8 cellular contexts compared by ENCODE assay signal in the genomic region with DNA sequence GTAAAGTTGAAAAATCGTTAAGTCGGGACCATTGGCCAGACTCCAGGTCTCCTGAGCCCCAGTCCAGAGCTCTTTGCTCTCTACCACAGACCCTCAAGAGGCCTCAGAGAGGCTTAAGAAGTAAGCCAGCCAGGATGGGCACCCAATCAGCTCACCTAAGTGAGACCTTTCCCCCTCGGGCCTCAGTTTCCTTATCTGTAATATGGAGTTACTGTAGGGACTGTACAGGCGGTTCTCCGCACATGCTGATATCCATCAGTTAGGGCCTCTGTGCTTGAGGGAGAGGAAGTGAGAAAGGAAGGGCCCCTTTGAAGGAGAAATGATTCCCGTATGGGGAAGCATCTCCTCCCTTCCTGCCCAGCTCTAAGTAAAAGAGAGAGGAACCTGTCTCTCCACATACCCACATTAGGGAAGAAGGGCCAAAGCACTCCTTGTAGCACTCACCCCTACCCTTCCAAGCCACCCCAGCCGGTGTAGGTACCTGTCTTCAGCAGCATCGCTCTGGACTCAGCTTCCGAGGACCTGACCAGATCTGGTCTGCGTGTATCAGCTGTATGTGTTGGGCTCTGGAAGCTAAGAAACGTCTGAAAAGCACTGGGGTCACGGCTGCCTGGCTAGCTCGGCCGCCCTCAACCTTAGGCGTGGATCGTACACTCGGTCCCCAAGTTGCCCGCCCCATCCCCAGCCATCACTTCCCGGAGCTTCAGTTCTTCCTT. TPM values are rescaled to one million over a fixed set of nuclear protein-coding genes. Genes with fewer than 3 reads are reported as not detected.
DNase-seq lines count a peak whose midpoint lies in the region; ATAC-seq and TF ChIP-seq lines count a peak whose summit lies in the region.

No MANE protein-coding gene starts in this region.

- H3K4me3 Mint-ChIP-seq in brain: peak overlapping the region; percentile 91 to 95 (median 93)

- CTCF ChIA-PET in A673 (lab: Charles Lee): no interaction called here

- TF ChIP-seq CTCF in A673 (conservative IDR thresholded peaks at IDR 0.05; ENCODE audit: low read depth, low read length) (no peak), brain (conservative IDR thresholded peaks at IDR 0.05) (no peak)

- no peak for DNase-seq in A673 (ENCODE audit: low spot score)
- DNase-seq in MG63: no peak
- peak; percentile 30 for DNase-seq in superior temporal gyrus (ENCODE audit: extremely low spot score)
- DNase-seq in activated gamma-delta T cell treated with Interleukin-2 at 50 U/mL for 16 hours: no peak
- no peak for DNase-seq in DMS 273 treated with DMSO at 0.1 percent for 48 hours (lab: John Stamatoyannopoulos, UW)

- H3K27me3 ChIP-seq in A673 (replicated peaks; ENCODE audit: insufficient read depth, low read depth, low read length, poor library complexity) (no peaks in the 10 kb centered on the region), MG63 (no peaks in the 10 kb centered on the region), layer of hippocampus (ENCODE audit: control insufficient read depth, insufficient read depth, low read length) (no peaks in the 10 kb centered on the region)

- BruUV-seq in A673 (replicated peaks; lab: Mats Ljungman, UMichigan): TSS peak; percentile 82

- peak overlapping the region; percentile 71 to 97 (median 87) for H3K27ac Mint-ChIP-seq in brain

- H3K27ac ChIP-seq in A673 (ENCODE audit: low read depth, low read length, poor library complexity, severe bottlenecking) (peak overlapping the region; percentile 86), layer of hippocampus (ENCODE audit: low read depth, low read length) (peak overlapping the region; percentile 86)

- H3K4me3 ChIP-seq in A673 (ENCODE audit: low read depth, low read length, poor library complexity, severe bottlenecking) (peak overlapping the region; percentile 67), MG63 (peak overlapping the region; percentile 63)

- peaks cover 10% of the 10 kb centered on the region for H3K36me3 ChIP-seq in A673 (ENCODE audit: insufficient read depth, low read length, poor library complexity, severe bottlenecking)
- H3K36me3 ChIP-seq in MG63: no peaks in the 10 kb centered on the region

- peaks cover 7% of the 10 kb centered on the region for H3K4me1 ChIP-seq in A673 (ENCODE audit: insufficient read depth, low read length, poor library complexity, severe bottlenecking)

- H3K9me3 ChIP-seq in A673 (ENCODE audit: low read depth, low read length, poor library complexity, severe bottlenecking) (no peaks in the 10 kb centered on the region), MG63 (no peaks in the 10 kb centered on the region)

- peaks cover 45% of the 10 kb centered on the region for H3K4me1 Mint-ChIP-seq in brain

- POLR2A ChIA-PET in A673 (lab: Charles Lee; ENCODE audit: low non-redundant PET): no interaction called here

- intact Hi-C loops in A673 (cut with micrococcal nuclease; ENCODE audit: unreplicated experiment): loop anchor here (1.0 kb wide), 1 partner anchor 20 kb away; the partner anchor contains the start of gene NDUFA6

- peak; percentile 14 for ATAC-seq in GM19035 (IDR thresholded peaks at IDR 0.05; ENCODE audit: unreplicated experiment)

- peaks cover 19% of the 10 kb centered on the region for H3K36me3 Mint-ChIP-seq in brain

- peaks cover 0 to under 1% (median 0%) of the 10 kb centered on the region in 5 experiments for H3K9me3 Mint-ChIP-seq in brain

- peaks cover 3% of the 10 kb centered on the region for H3K27me3 Mint-ChIP-seq in brain

RNA-seq across cellular contexts. Expression of gene NAGA, which starts 0.7 kb away (rescaled TPM):
- total RNA-seq in A673 (2021): 17.7 and 18.4 TPM in 2 replicates
- total RNA-seq in MG63 (2014; rRNA removed; shearing (Covaris generic); ENCODE audit: low replicate concordance): 16.9 and 25.2 TPM in 2 replicates
- polyA plus RNA-seq in brain (ENCODE audit: insufficient read depth, low read depth, low replicate concordance): 26.5 TPM

RNA-seq across cellular contexts. Expression of gene PHETA2, which starts 4.1 kb away (rescaled TPM):
- 0.70 and 0.97 TPM in 2 replicates for total RNA-seq in A673 (2021)
- 0.16 TPM in 1 of 2 replicates, not detected in the other for total RNA-seq in MG63 (2014; rRNA removed; shearing (Covaris generic); ENCODE audit: low replicate concordance)
- 7.3 TPM for polyA plus RNA-seq in brain (ENCODE audit: insufficient read depth, low read depth, low replicate concordance)

RNA-seq across cellular contexts. Expression of gene SMDT1, which starts 9.5 kb away (rescaled TPM):
- total RNA-seq in A673 (2021): 61.8 and 62.6 TPM in 2 replicates
- total RNA-seq in MG63 (2014; rRNA removed; shearing (Covaris generic); ENCODE audit: low replicate concordance): 31.8 and 64.7 TPM in 2 replicates
- polyA plus RNA-seq in brain (ENCODE audit: insufficient read depth, low read depth, low replicate concordance): 236 TPM

RNA-seq across cellular contexts. Expression of gene NDUFA6, which starts 20.6 kb away (rescaled TPM):
- total RNA-seq in A673 (2021): 138 and 166 TPM in 2 replicates
- 62.0 and 91.3 TPM in 2 replicates for total RNA-seq in MG63 (2014; rRNA removed; shearing (Covaris generic); ENCODE audit: low replicate concordance)
- polyA plus RNA-seq in brain (ENCODE audit: insufficient read depth, low read depth, low replicate concordance): 73.4 TPM
